Comparison of ENCODE assay signal across 8 cellular contexts in the genomic region with DNA sequence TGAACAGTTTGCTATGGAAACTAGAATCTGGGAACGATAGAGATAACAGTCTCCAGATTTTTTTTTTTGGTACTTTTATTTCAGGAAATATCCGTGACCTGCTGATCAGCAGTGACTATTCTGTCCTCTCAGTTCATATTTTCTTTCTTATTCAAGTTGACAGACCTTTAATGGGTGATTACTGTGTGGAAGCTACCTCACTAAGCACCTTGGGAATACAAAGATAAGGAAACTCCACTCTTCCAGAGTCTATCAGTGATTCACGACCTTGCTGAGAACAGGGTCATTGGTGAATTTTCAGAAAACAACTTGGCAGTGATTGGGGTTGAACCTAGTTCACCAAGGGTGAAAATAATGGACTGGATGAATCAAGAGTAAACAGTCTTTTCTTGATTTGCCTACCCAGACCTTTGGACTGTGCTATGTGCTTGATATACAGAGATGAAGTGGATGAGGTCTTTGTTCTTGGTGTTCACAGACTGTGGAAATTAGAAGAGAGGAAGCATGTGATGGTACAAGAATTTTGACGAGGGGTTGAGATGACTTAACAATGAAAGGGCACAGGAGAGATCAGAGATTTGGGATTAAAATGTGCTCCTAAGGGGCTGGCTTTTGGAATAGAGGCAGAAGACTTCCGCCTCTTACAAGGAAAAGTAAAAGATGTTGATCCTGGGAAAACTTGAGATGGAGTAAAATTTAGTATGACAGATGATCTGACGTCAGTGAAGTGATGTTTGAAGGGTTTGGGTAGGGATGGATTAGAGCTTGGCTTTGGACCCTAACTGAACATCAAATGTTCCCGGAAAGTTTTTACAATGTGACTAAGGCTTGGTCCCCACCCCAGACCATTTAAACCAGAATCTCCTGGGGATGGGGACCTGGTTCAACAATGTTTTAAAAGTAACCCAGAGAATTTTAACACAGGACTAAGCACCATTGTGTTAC. TPM values are rescaled to one million over a fixed set of nuclear protein-coding genes. Genes with fewer than 3 reads are reported as not detected.
DNase-seq lines count a peak whose midpoint lies in the region; ATAC-seq lines count a peak whose summit lies in the region.

No MANE protein-coding gene starts in this region.

- peaks cover 30% of the 10 kb centered on the region for H3K4me1 Mint-ChIP-seq in activated T-helper 1 cell treated with anti-CD3 and anti-CD28 coated beads, Interleukin-12 subunit alpha, Interleukin-12 subunit beta, Interleukin-2, Interleukin-4 antibody, amounts not matched to agents 30 ng/mL and 10 ng/mL and 1 ng/mL, durations not matched to agents 14 hours and 24 hours and 36 hours (ENCODE audit: low read depth)
- peaks cover 30 to 38% of the 10 kb centered on the region in 2 donors for H3K4me1 Mint-ChIP-seq in immature natural killer cell
- peaks cover 14 to 24% of the 10 kb centered on the region in 2 donors for H3K4me1 Mint-ChIP-seq in stimulated activated naive B cell treated with anti-CD40 and anti-IgM and Interleukin-4, amounts not matched to agents 10 μg/mL and 1 μg/mL and 100 μg/mL, for 72 hours

- no peak for ATAC-seq in stimulated activated naive B cell treated with anti-CD40 and anti-IgM and Interleukin-4, amounts not matched to agents 10 μg/mL and 1 μg/mL and 100 μg/mL, for 72 hours (replicated peaks)

- H3K36me3 Mint-ChIP-seq in activated T-helper 1 cell treated with anti-CD3 and anti-CD28 coated beads, Interleukin-12 subunit alpha, Interleukin-12 subunit beta, Interleukin-2, Interleukin-4 antibody, amounts not matched to agents 30 ng/mL and 10 ng/mL and 1 ng/mL, durations not matched to agents 14 hours and 24 hours and 36 hours (ENCODE audit: low read depth), result peaks cover 14% of the 10 kb centered on the region
- peaks cover 3 to 6% (median 5%) of the 10 kb centered on the region in 3 donors for H3K36me3 Mint-ChIP-seq in immature natural killer cell
- H3K36me3 Mint-ChIP-seq in stimulated activated naive B cell treated with anti-CD40 and anti-IgM and Interleukin-4, amounts not matched to agents 10 μg/mL and 1 μg/mL and 100 μg/mL, for 72 hours, result peaks cover 14 to 17% of the 10 kb centered on the region in 2 donors

- intact Hi-C loops in activated T-helper 1 cell treated with anti-CD3 and anti-CD28 coated beads, Interleukin-12 subunit alpha, Interleukin-12 subunit beta, Interleukin-2, Interleukin-4 antibody, amounts not matched to agents 30 ng/mL and 10 ng/mL and 1 ng/mL, durations not matched to agents 14 hours and 24 hours and 36 hours (cut with micrococcal nuclease), result loop anchor here (1.0 to 10.0 kb wide), 11 partner anchors 82 to 1876 kb away; partner anchors contain the start of genes BFSP1, DSTN, MGME1 and NAA20

- H3K4me3 Mint-ChIP-seq in activated T-helper 1 cell treated with anti-CD3 and anti-CD28 coated beads, Interleukin-12 subunit alpha, Interleukin-12 subunit beta, Interleukin-2, Interleukin-4 antibody, amounts not matched to agents 30 ng/mL and 10 ng/mL and 1 ng/mL, durations not matched to agents 14 hours and 24 hours and 36 hours, result peak overlapping the region; percentile 90
- peak overlapping the region; percentile 87 to 91 (median 89) for H3K4me3 Mint-ChIP-seq in immature natural killer cell
- H3K4me3 Mint-ChIP-seq in stimulated activated naive B cell treated with anti-CD40 and anti-IgM and Interleukin-4, amounts not matched to agents 10 μg/mL and 1 μg/mL and 100 μg/mL, for 72 hours, result peak overlapping the region; percentile 73 to 93

- peak overlapping the region; percentile 21 for H3K27ac Mint-ChIP-seq in activated T-helper 1 cell treated with anti-CD3 and anti-CD28 coated beads, Interleukin-12 subunit alpha, Interleukin-12 subunit beta, Interleukin-2, Interleukin-4 antibody, amounts not matched to agents 30 ng/mL and 10 ng/mL and 1 ng/mL, durations not matched to agents 14 hours and 24 hours and 36 hours
- H3K27ac Mint-ChIP-seq in immature natural killer cell, result peak overlapping the region; percentile 28 to 93 (median 76)
- H3K27ac Mint-ChIP-seq in stimulated activated naive B cell treated with anti-CD40 and anti-IgM and Interleukin-4, amounts not matched to agents 10 μg/mL and 1 μg/mL and 100 μg/mL, for 72 hours, result peak overlapping the region; percentile 95

- no peaks in the 10 kb centered on the region for H3K27me3 Mint-ChIP-seq in activated T-helper 1 cell treated with anti-CD3 and anti-CD28 coated beads, Interleukin-12 subunit alpha, Interleukin-12 subunit beta, Interleukin-2, Interleukin-4 antibody, amounts not matched to agents 30 ng/mL and 10 ng/mL and 1 ng/mL, durations not matched to agents 14 hours and 24 hours and 36 hours (ENCODE audit: insufficient read depth)
- H3K27me3 Mint-ChIP-seq in immature natural killer cell (ENCODE audit: low read depth in 3 of 3), result peaks cover 0 to 15% (median 8%) of the 10 kb centered on the region in 3 donors
- peaks cover 0 to 7% of the 10 kb centered on the region in 2 donors for H3K27me3 Mint-ChIP-seq in stimulated activated naive B cell treated with anti-CD40 and anti-IgM and Interleukin-4, amounts not matched to agents 10 μg/mL and 1 μg/mL and 100 μg/mL, for 72 hours

- peak; percentile 26 for DNase-seq in NCI-H82 (lab: John Stamatoyannopoulos, UW)
- no peak for DNase-seq in NCI-H82 treated with DMSO at 0.1 percent for 48 hours (lab: John Stamatoyannopoulos, UW; ENCODE audit: unreplicated experiment)
- DNase-seq in activated T-helper 1 cell treated with anti-CD3 and anti-CD28 coated beads, Interleukin-12 subunit alpha, Interleukin-12 subunit beta, Interleukin-2, Interleukin-4 antibody, amounts not matched to agents 30 ng/mL and 10 ng/mL and 1 ng/mL, durations not matched to agents 14 hours and 24 hours and 36 hours (ENCODE audit: low spot score), result no peak
- no peak for DNase-seq in immature natural killer cell
- no peak for DNase-seq in stimulated activated naive B cell treated with anti-CD40 and anti-IgM and Interleukin-4, amounts not matched to agents 10 μg/mL and 1 μg/mL and 100 μg/mL, for 72 hours
- no peak for DNase-seq in NCI-H446 treated with DMSO at 0.1 percent for 48 hours (lab: John Stamatoyannopoulos, UW)
- no peak for DNase-seq in stimulated activated naive CD4-positive, alpha-beta T cell (lab: John Stamatoyannopoulos, UW)
- DNase-seq in NCI-H1092 (lab: John Stamatoyannopoulos, UW), result no peak

- no peaks in the 10 kb centered on the region for H3K9me3 Mint-ChIP-seq in activated T-helper 1 cell treated with anti-CD3 and anti-CD28 coated beads, Interleukin-12 subunit alpha, Interleukin-12 subunit beta, Interleukin-2, Interleukin-4 antibody, amounts not matched to agents 30 ng/mL and 10 ng/mL and 1 ng/mL, durations not matched to agents 14 hours and 24 hours and 36 hours
- no peaks in the 10 kb centered on the region for H3K9me3 Mint-ChIP-seq in immature natural killer cell
- H3K9me3 Mint-ChIP-seq in stimulated activated naive B cell treated with anti-CD40 and anti-IgM and Interleukin-4, amounts not matched to agents 10 μg/mL and 1 μg/mL and 100 μg/mL, for 72 hours, result no peaks in the 10 kb centered on the region

RNA-seq across cellular contexts. Expression of gene KAT14, which starts 1.2 kb away (rescaled TPM):
- total RNA-seq in activated T-helper 1 cell treated with anti-CD3 and anti-CD28 coated beads, Interleukin-12 subunit alpha, Interleukin-12 subunit beta, Interleukin-2, Interleukin-4 antibody, amounts not matched to agents 30 ng/mL and 10 ng/mL and 1 ng/mL, durations not matched to agents 14 hours and 24 hours and 36 hours, result 17.1 and 17.9 TPM in 2 replicates
- polyA plus RNA-seq in immature natural killer cell, result 10 to 100 TPM in 2 of 3 donors, 1 to 10 TPM in 1; 7.0 to 20.6 (median 10.5) TPM

RNA-seq across cellular contexts. Expression of gene PET117, which starts 1.2 kb away (rescaled TPM):
- 16.3 and 16.7 TPM in 2 replicates for total RNA-seq in activated T-helper 1 cell treated with anti-CD3 and anti-CD28 coated beads, Interleukin-12 subunit alpha, Interleukin-12 subunit beta, Interleukin-2, Interleukin-4 antibody, amounts not matched to agents 30 ng/mL and 10 ng/mL and 1 ng/mL, durations not matched to agents 14 hours and 24 hours and 36 hours
- polyA plus RNA-seq in immature natural killer cell, result 10 to 100 TPM; 22.8 to 42.4 (median 24.9) TPM

Comparison
In these comparisons a context has a peak if more than half of its experiments do, and no peak if none do; other contexts are left out.
1. H3K27ac Mint-ChIP-seq: peak in every context shown above with its lines; median percentile 95 in stimulated activated naive B cell treated with anti-CD40 and anti-IgM and Interleukin-4, amounts not matched to agents 10 μg/mL and 1 μg/mL and 100 μg/mL, for 72 hours; 76 in immature natural killer cell; 21 in activated T-helper 1 cell treated with anti-CD3 and anti-CD28 coated beads, Interleukin-12 subunit alpha, Interleukin-12 subunit beta, Interleukin-2, Interleukin-4 antibody, amounts not matched to agents 30 ng/mL and 10 ng/mL and 1 ng/mL, durations not matched to agents 14 hours and 24 hours and 36 hours.